Comparison of ENCODE assay signal across 1 cellular context in genomic region chr2:136244558-136244885, GRCh38.
TF ChIP-seq lines count a peak whose summit lies in the region.

No MANE protein-coding gene starts in this region.

TF ChIP-seq in H1, 55 proteins besides CTCF, POLR2A, EP300 and RAD21:
- TF ChIP-seq KDM1A (IDR thresholded peaks at IDR 0.05; ENCODE audit: borderline replicate concordance, low read length) = peak; percentile 52; the same call in 1 of the 2 replicates
- TF ChIP-seq, protein P1, sequence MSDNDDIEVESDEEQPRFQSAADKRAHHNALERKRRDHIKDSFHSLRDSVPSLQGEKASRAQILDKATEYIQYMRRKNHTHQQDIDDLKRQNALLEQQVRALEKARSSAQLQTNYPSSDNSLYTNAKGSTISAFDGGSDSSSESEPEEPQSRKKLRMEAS (IDR thresholded peaks at IDR 0.05) = no peak
- no peak for TF ChIP-seq CHD2 (IDR thresholded peaks at IDR 0.05; ENCODE audit: low read length)
